1 cellular context compared by ENCODE assay signal in the genomic region with DNA sequence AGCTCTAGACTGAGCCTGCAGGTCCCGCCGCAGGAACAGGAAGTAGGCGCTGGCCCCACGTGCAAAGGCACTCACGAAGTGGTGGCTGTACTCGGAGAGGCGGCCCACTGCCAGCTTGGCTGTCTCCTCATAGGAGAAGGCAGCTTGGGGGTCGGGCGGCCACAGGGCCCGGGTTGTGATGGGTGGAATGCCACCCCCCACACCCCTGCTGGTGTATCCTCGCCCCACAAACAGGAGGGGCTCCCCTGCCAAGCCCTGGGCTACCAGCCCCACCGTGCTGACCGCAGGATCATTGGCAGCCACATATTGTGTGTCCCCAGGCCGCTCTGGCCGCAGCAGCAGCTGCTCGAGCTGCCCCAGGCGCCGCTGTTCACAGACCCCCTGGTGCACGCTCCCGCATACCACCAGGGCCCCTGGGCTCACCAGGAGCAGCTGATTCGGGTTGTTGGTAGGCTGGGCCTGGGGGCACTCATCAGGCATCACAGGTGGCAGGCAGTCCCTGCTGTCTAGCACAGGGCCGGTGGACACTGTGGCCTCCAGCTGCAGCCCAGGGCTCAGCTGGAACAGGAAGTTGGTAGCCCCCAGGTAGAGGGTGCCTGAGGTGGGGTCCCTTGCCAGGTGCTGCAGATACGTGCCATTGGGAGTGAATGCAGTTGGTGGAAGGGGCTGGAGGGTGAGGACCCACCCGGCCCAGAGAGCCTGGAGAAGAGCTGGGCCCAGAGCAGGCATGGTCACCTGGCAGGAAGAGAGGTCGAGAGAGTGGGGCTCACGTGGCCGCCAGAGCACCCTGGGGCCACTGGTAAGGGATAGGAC.
TF ChIP-seq lines count a peak whose summit lies in the region.

No MANE protein-coding gene starts in this region.

TF ChIP-seq in IMR-90, 13 proteins besides CTCF, POLR2A, EP300 and RAD21:
- no peak for TF ChIP-seq MXI1 (IDR thresholded peaks at IDR 0.05; ENCODE audit: borderline replicate concordance, low read depth, low read length)
- TF ChIP-seq, protein P1, sequence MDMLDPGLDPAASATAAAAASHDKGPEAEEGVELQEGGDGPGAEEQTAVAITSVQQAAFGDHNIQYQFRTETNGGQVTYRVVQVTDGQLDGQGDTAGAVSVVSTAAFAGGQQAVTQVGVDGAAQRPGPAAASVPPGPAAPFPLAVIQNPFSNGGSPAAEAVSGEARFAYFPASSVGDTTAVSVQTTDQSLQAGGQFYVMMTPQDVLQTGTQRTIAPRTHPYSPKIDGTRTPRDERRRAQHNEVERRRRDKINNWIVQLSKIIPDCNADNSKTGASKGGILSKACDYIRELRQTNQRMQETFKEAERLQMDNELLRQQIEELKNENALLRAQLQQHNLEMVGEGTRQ (IDR thresholded peaks at IDR 0.05; ENCODE audit: low read depth, low read length), result no peak
- no peak for TF ChIP-seq SMC3 (IDR thresholded peaks at IDR 0.05; ENCODE audit: low read depth, low read length)
- TF ChIP-seq MAZ (IDR thresholded peaks at IDR 0.05; ENCODE audit: borderline replicate concordance, low read depth, low read length), result no peak
- no peak for TF ChIP-seq RCOR1 (IDR thresholded peaks at IDR 0.05; ENCODE audit: insufficient replicate concordance, low read length)
- TF ChIP-seq FOS (IDR thresholded peaks at IDR 0.05; ENCODE audit: low read depth, low read length), result no peak
- TF ChIP-seq, protein P2, sequence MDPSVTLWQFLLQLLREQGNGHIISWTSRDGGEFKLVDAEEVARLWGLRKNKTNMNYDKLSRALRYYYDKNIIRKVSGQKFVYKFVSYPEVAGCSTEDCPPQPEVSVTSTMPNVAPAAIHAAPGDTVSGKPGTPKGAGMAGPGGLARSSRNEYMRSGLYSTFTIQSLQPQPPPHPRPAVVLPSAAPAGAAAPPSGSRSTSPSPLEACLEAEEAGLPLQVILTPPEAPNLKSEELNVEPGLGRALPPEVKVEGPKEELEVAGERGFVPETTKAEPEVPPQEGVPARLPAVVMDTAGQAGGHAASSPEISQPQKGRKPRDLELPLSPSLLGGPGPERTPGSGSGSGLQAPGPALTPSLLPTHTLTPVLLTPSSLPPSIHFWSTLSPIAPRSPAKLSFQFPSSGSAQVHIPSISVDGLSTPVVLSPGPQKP (IDR thresholded peaks at IDR 0.05; ENCODE audit: borderline replicate concordance, low read depth, low read length), result no peak
- TF ChIP-seq CHD1 (IDR thresholded peaks at IDR 0.05; ENCODE audit: low read depth, low read length), result no peak
- TF ChIP-seq CEBPB (IDR thresholded peaks at IDR 0.05; ENCODE audit: low read depth, low read length), result no peak
- TF ChIP-seq BHLHE40 (IDR thresholded peaks at IDR 0.05; ENCODE audit: low read depth, low read length), result no peak
TF ChIP-seq in IMR-90: peak in this region for 0.
